1 cellular context compared by ENCODE assay signal in the genomic region with DNA sequence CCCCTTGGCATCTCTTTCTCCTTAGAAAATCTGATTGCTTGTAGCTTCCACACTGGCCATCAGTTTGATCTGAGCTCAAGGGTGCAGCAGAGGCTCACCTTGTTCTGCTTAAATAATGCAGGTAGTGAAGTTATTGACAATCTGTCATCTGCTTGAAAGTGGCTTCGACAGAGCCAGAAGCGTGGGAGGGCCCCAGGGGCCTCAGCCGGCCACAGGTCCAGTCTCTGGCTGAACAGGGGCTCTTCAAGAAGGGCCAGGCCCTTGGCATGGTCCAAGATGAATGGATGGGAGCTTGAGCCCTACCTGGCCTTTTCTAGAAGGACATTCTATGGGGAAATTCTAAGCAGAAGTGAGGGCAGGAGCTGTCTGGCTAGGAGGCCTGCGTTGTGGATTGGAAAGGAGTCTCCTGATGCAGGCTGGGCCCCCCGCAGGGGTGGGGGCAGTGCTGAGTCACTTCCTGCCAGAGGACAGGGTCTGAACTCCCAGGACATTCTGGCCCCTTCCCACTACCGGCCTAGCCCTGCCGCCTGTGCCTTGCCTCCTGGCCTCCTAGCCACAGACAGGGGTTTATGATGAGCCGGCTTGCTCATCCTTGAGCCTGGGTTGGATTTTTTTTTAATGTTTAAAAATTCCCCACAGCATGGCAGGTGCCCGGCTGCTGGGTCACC.
TF ChIP-seq lines count a peak whose summit lies in the region.

No MANE protein-coding gene starts in this region.

TF ChIP-seq in HepG2, 621 proteins besides CTCF, POLR2A, EP300 and RAD21 (continued from another document):
- TF ChIP-seq, protein P1, sequence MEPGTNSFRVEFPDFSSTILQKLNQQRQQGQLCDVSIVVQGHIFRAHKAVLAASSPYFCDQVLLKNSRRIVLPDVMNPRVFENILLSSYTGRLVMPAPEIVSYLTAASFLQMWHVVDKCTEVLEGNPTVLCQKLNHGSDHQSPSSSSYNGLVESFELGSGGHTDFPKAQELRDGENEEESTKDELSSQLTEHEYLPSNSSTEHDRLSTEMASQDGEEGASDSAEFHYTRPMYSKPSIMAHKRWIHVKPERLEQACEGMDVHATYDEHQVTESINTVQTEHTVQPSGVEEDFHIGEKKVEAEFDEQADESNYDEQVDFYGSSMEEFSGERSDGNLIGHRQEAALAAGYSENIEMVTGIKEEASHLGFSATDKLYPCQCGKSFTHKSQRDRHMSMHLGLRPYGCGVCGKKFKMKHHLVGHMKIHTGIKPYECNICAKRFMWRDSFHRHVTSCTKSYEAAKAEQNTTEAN (CRISPR knock-in tag; conservative IDR thresholded peaks at IDR 0.05) = no peak
- no peak for TF ChIP-seq ZFP36L1 (CRISPR knock-in tag; IDR thresholded peaks at IDR 0.05)
- no peak for TF ChIP-seq ZMYM2 (CRISPR knock-in tag; IDR thresholded peaks at IDR 0.05)
- TF ChIP-seq FOSL2 (CRISPR knock-in tag; IDR thresholded peaks at IDR 0.05) = peak; percentile 87
- TF ChIP-seq RBM22 (optimal IDR thresholded peaks at IDR 0.05; ENCODE audit: low read length) = no peak
- TF ChIP-seq, protein P2, sequence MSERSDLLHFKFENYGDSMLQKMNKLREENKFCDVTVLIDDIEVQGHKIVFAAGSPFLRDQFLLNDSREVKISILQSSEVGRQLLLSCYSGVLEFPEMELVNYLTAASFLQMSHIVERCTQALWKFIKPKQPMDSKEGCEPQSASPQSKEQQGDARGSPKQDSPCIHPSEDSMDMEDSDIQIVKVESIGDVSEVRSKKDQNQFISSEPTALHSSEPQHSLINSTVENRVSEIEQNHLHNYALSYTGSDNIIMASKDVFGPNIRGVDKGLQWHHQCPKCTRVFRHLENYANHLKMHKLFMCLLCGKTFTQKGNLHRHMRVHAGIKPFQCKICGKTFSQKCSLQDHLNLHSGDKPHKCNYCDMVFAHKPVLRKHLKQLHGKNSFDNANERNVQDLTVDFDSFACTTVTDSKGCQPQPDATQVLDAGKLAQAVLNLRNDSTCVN (CRISPR knock-in tag; IDR thresholded peaks at IDR 0.05; ENCODE audit: borderline replicate concordance) = no peak
- no peak for TF ChIP-seq SRSF4 (IDR thresholded peaks at IDR 0.05; ENCODE audit: low read depth, low read length, poor library complexity, severe bottlenecking)
- no peak for TF ChIP-seq RARA (CRISPR knock-in tag; IDR thresholded peaks at IDR 0.05)
- no peak for TF ChIP-seq GABPA (IDR thresholded peaks at IDR 0.05; ENCODE audit: low read depth, low read length)
- peak; percentile 76 for TF ChIP-seq GABPA (CRISPR knock-in tag; IDR thresholded peaks at IDR 0.05; ENCODE audit: low read depth)
- no peak for TF ChIP-seq JARID2 (CRISPR knock-in tag; IDR thresholded peaks at IDR 0.05; ENCODE audit: insufficient replicate concordance)
- TF ChIP-seq, protein P3, sequence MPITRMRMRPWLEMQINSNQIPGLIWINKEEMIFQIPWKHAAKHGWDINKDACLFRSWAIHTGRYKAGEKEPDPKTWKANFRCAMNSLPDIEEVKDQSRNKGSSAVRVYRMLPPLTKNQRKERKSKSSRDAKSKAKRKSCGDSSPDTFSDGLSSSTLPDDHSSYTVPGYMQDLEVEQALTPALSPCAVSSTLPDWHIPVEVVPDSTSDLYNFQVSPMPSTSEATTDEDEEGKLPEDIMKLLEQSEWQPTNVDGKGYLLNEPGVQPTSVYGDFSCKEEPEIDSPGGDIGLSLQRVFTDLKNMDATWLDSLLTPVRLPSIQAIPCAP (CRISPR knock-in tag; IDR thresholded peaks at IDR 0.05; ENCODE audit: low read depth) = no peak
- TF ChIP-seq GABPB1 (CRISPR knock-in tag; IDR thresholded peaks at IDR 0.05) = peak; percentile 79
- TF ChIP-seq, protein P4, sequence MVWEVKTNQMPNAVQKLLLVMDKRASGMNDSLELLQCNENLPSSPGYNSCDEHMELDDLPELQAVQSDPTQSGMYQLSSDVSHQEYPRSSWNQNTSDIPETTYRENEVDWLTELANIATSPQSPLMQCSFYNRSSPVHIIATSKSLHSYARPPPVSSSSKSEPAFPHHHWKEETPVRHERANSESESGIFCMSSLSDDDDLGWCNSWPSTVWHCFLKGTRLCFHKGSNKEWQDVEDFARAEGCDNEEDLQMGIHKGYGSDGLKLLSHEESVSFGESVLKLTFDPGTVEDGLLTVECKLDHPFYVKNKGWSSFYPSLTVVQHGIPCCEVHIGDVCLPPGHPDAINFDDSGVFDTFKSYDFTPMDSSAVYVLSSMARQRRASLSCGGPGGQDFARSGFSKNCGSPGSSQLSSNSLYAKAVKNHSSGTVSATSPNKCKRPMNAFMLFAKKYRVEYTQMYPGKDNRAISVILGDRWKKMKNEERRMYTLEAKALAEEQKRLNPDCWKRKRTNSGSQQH (CRISPR knock-in tag; IDR thresholded peaks at IDR 0.05; ENCODE audit: low read depth) = no peak
- TF ChIP-seq, protein P5, sequence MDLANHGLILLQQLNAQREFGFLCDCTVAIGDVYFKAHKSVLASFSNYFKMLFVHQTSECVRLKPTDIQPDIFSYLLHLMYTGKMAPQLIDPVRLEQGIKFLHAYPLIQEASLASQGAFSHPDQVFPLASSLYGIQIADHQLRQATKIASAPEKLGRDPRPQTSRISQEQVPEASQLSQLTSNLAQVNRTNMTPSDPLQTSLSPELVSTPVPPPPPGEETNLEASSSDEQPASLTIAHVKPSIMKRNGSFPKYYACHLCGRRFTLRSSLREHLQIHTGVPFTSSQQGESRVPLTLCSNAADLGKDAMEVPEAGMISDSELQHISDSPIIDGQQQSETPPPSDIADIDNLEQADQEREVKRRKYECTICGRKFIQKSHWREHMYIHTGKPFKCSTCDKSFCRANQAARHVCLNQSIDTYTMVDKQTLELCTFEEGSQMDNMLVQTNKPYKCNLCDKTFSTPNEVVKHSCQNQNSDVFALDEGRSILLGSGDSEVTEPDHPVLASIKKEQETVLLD (CRISPR knock-in tag; IDR thresholded peaks at IDR 0.05; ENCODE audit: low read depth) = no peak
- TF ChIP-seq FOXK1 (CRISPR knock-in tag; IDR thresholded peaks at IDR 0.05; ENCODE audit: borderline replicate concordance, low read depth) = no peak
- TF ChIP-seq SP140L (CRISPR knock-in tag; IDR thresholded peaks at IDR 0.05; ENCODE audit: borderline replicate concordance) = no peak
- TF ChIP-seq, protein P6, sequence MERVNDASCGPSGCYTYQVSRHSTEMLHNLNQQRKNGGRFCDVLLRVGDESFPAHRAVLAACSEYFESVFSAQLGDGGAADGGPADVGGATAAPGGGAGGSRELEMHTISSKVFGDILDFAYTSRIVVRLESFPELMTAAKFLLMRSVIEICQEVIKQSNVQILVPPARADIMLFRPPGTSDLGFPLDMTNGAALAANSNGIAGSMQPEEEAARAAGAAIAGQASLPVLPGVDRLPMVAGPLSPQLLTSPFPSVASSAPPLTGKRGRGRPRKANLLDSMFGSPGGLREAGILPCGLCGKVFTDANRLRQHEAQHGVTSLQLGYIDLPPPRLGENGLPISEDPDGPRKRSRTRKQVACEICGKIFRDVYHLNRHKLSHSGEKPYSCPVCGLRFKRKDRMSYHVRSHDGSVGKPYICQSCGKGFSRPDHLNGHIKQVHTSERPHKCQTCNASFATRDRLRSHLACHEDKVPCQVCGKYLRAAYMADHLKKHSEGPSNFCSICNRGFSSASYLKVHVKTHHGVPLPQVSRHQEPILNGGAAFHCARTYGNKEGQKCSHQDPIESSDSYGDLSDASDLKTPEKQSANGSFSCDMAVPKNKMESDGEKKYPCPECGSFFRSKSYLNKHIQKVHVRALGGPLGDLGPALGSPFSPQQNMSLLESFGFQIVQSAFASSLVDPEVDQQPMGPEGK (CRISPR knock-in tag; IDR thresholded peaks at IDR 0.05) = 0 out of 2 replicates have a peak, but pooled peaks have one; percentile 20
